ENCODE assay signal across 25 cellular contexts in genomic region chr15:68148039-68148438, GRCh38. TPM values are rescaled to one million over a fixed set of nuclear protein-coding genes. Genes with fewer than 3 reads are reported as not detected.
DNase-seq lines count a peak whose midpoint lies in the region; ATAC-seq and TF ChIP-seq lines count a peak whose summit lies in the region.
"Had no signal": no experiment of that assay in that cellular context is flagged by ENCODE, and none has a peak within 500 bp of the region (broad histone marks: within the 10 kb centered on the region; RNA-seq: fewer than 3 reads in every experiment).

No MANE protein-coding gene starts in this region.

- H4K20me1 ChIP-seq in GM23338 (replicated peaks; ENCODE audit: insufficient read depth): no peaks in the 10 kb centered on the region
- no peaks in the 10 kb centered on the region for H4K20me1 ChIP-seq in osteoblast (ENCODE audit: insufficient read depth, low read length)

- H3K27me3 Mint-ChIP-seq in CD4-positive, alpha-beta memory T cell: no peaks in the 10 kb centered on the region
- H3K27me3 Mint-ChIP-seq in GM23338 (ENCODE audit: insufficient read depth, low read depth, poor library complexity): peaks cover 6% of the 10 kb centered on the region
- H3K27me3 Mint-ChIP-seq: CD4-positive, CD25-positive, alpha-beta regulatory T cell had no signal

- H3K27me3 ChIP-seq in CD4-positive, alpha-beta memory T cell (ENCODE audit: insufficient read depth, low read length): no peaks in the 10 kb centered on the region
- no peaks in the 10 kb centered on the region for H3K27me3 ChIP-seq in GM23338 (ENCODE audit: insufficient read depth)
- H3K27me3 ChIP-seq in colonic mucosa: no peaks in the 10 kb centered on the region
- no peaks in the 10 kb centered on the region for H3K27me3 ChIP-seq in osteoblast (ENCODE audit: insufficient read depth, low read length)
- H3K27me3 ChIP-seq: SJSA1 had no signal

- H3K36me3 Mint-ChIP-seq in CD4-positive, alpha-beta memory T cell: peaks cover 34 to 57% of the 10 kb centered on the region in 2 donors
- H3K36me3 Mint-ChIP-seq in GM23338 (ENCODE audit: low read depth): peaks cover 9% of the 10 kb centered on the region; the same call in 1 of the 3 replicates

- no peak overlapping the region for H3K4me2 ChIP-seq in GM23338
- no peak overlapping the region for H3K4me2 ChIP-seq in osteoblast (ENCODE audit: insufficient read depth, low read length)

- H3F3A ChIP-seq in GM23338 (replicated peaks; ENCODE audit: low read depth): no peaks in the 10 kb centered on the region

- peak overlapping the region in 5 of 7 donors; percentile 13 to 87 (median 33) for H3K27ac Mint-ChIP-seq in CD4-positive, alpha-beta memory T cell
- no peak overlapping the region for H3K27ac Mint-ChIP-seq in GM23338

- H3K36me3 ChIP-seq in CD4-positive, alpha-beta memory T cell (ENCODE audit: insufficient read depth, low read length): peaks cover 28% of the 10 kb centered on the region
- no peaks in the 10 kb centered on the region; the same call in 1 of the 2 replicates for H3K36me3 ChIP-seq in GM23338 (ENCODE audit: insufficient read depth)
- peaks cover 5% of the 10 kb centered on the region for H3K36me3 ChIP-seq in colonic mucosa
- peaks cover 6% of the 10 kb centered on the region for H3K36me3 ChIP-seq in osteoblast (ENCODE audit: insufficient read depth, low read length)

- H3K9me3 Mint-ChIP-seq in CD4-positive, alpha-beta memory T cell: peaks cover 0 to 2% (median 0%) of the 10 kb centered on the region in 8 donors
- no peaks in the 10 kb centered on the region for H3K9me3 Mint-ChIP-seq in GM23338
- H3K9me3 Mint-ChIP-seq: CD4-positive, CD25-positive, alpha-beta regulatory T cell had no signal

- H3K4me3 Mint-ChIP-seq in CD4-positive, alpha-beta memory T cell: no peak overlapping the region
- H3K4me3 Mint-ChIP-seq in GM23338: no peak overlapping the region
- H3K4me3 Mint-ChIP-seq: CD4-positive, CD25-positive, alpha-beta regulatory T cell had no signal

- no peaks in the 10 kb centered on the region for H3K4me1 ChIP-seq in CD4-positive, alpha-beta memory T cell (ENCODE audit: insufficient read depth, low read length)
- no peaks in the 10 kb centered on the region for H3K4me1 ChIP-seq in GM23338 (ENCODE audit: insufficient read depth)
- H3K4me1 ChIP-seq in colonic mucosa: no peaks in the 10 kb centered on the region
- peaks cover 29% of the 10 kb centered on the region for H3K4me1 ChIP-seq in osteoblast (ENCODE audit: insufficient read depth, low read length)
- H3K4me1 ChIP-seq: parathyroid adenoma had no signal

- intact Hi-C loops in CD4-positive, alpha-beta memory T cell (cut with micrococcal nuclease): no loop called here
- intact Hi-C loops in colonic mucosa (cut with DNase I): no loop called here

- no peaks in the 10 kb centered on the region for H3K9me3 ChIP-seq in CD4-positive, alpha-beta memory T cell (ENCODE audit: control insufficient read depth in 1 of 2, low read length in 2 of 2)
- H3K9me3 ChIP-seq in colonic mucosa (no peaks in the 10 kb centered on the region), osteoblast (ENCODE audit: low read depth, low read length) (no peaks in the 10 kb centered on the region)
- H3K9me3 ChIP-seq: SJSA1, thoracic aorta had no signal

- POLR2A ChIA-PET in CD4-positive, alpha-beta memory T cell (lab: Charles Lee; ENCODE audit: partially characterized antibody): no interaction called here

- H3K79me2 ChIP-seq in GM23338 (replicated peaks; ENCODE audit: insufficient read depth) (no peaks in the 10 kb centered on the region; the same call in 1 of the 2 replicates), osteoblast (ENCODE audit: insufficient read depth, low read length) (peaks cover 17% of the 10 kb centered on the region)
- H3K79me2 ChIP-seq: parathyroid adenoma had no signal

- no peak for DNase-seq in CD4-positive, alpha-beta memory T cell
- no peak for DNase-seq in GM23338 (ENCODE audit: low spot score)
- peak; percentile 35 for DNase-seq in colonic mucosa
- no peak for DNase-seq in osteoblast (ENCODE audit: insufficient read length, low spot score, missing footprints)
- no peak for DNase-seq in OCI-M2 (lab: John Stamatoyannopoulos, UW; ENCODE audit: unreplicated experiment)
- DNase-seq: activated CD4-positive, alpha-beta T cell treated with anti-CD3 and anti-CD28 coated beads for 1 hour; activated naive CD4-positive, alpha-beta T cell; activated T-cell treated with anti-CD3 and anti-CD28 coated beads, Interleukin-2, amount 50 U/mL, for 48 hours; aorta; CD4-positive, CD25-positive, alpha-beta regulatory T cell; dermis blood vessel endothelial cell; H7; kidney; NCI-H1048; NCI-H1694 treated with DMSO at 0.1 percent for 48 hours; right cardiac atrium; stimulated activated CD4-positive, alpha-beta T cell treated with anti-CD3 and anti-CD28 coated beads, Interleukin-12 subunit alpha, Interleukin-12 subunit beta, amount 100 ng/mL, for 4 hours; stimulated activated CD4-positive, alpha-beta T cell treated with anti-CD3 and anti-CD28 coated beads, Interleukin-4, amount 100 ng/mL, for 24 hours; stimulated activated naive CD4-positive, alpha-beta T cell; T-helper 1 cell had no signal

- H2AFZ ChIP-seq in GM23338: no peak overlapping the region
- H2AFZ ChIP-seq in osteoblast (ENCODE audit: low read length): no peak overlapping the region
- H2AFZ ChIP-seq: parathyroid adenoma had no signal

- H3K27ac ChIP-seq in CD4-positive, alpha-beta memory T cell (ENCODE audit: low read depth, low read length): no peak overlapping the region
- H3K27ac ChIP-seq in GM23338 (ENCODE audit: low read depth) (peak overlapping the region; percentile 2; the same call in 1 of the 2 replicates), colonic mucosa (no peak overlapping the region), osteoblast (ENCODE audit: low read depth, low read length) (peak overlapping the region; percentile 16)
- H3K27ac ChIP-seq: parathyroid adenoma, SJSA1, thoracic aorta had no signal

- no peak overlapping the region for H3K9ac ChIP-seq in colonic mucosa (ENCODE audit: low read depth in 2 of 2, low read length in 2 of 2)
- H3K9ac ChIP-seq: parathyroid adenoma had no signal

- no peak for TF ChIP-seq CTCF in GM23338 (conservative IDR thresholded peaks at IDR 0.05; ENCODE audit: low read depth in 2 of 2)
- TF ChIP-seq CTCF in colonic mucosa (IDR thresholded peaks at IDR 0.05): no peak
- no peak for TF ChIP-seq CTCF in osteoblast (IDR thresholded peaks at IDR 0.05; ENCODE audit: extremely low read depth, low read depth, low read length)

- ATAC-seq in GM23338: no peak
- no peak for ATAC-seq in GM21786 (IDR thresholded peaks at IDR 0.05; ENCODE audit: unreplicated experiment)
- no peak for ATAC-seq in HG03159 (IDR thresholded peaks at IDR 0.05; ENCODE audit: unreplicated experiment)
- ATAC-seq: right cardiac atrium had no signal

- H3K9me2 ChIP-seq in GM23338 (ENCODE audit: insufficient read depth): no peaks in the 10 kb centered on the region

- CTCF ChIA-PET in CD4-positive, alpha-beta memory T cell (lab: Charles Lee; ENCODE audit: partially characterized antibody): no interaction called here

- no peak overlapping the region for H3K4me3 ChIP-seq in CD4-positive, alpha-beta memory T cell (ENCODE audit: low read length in 2 of 2)
- H3K4me3 ChIP-seq in GM23338 (no peak overlapping the region), colonic mucosa (no peak overlapping the region), osteoblast (ENCODE audit: insufficient read depth, low read length) (no peak overlapping the region)
- H3K4me3 ChIP-seq: SJSA1, thoracic aorta had no signal

- peaks cover 4 to 27% (median 15%) of the 10 kb centered on the region in 4 donors for H3K4me1 Mint-ChIP-seq in CD4-positive, alpha-beta memory T cell
- peaks cover 5% of the 10 kb centered on the region for H3K4me1 Mint-ChIP-seq in GM23338

TF ChIP-seq in GM23338, 12 proteins besides CTCF, POLR2A, EP300 and RAD21 (continues in another document):
- no peak for TF ChIP-seq STAT1 (IDR thresholded peaks at IDR 0.05; ENCODE audit: unreplicated experiment)
- TF ChIP-seq JUNB (IDR thresholded peaks at IDR 0.05; ENCODE audit: unreplicated experiment): no peak
- TF ChIP-seq CREB1 (CRISPR knock-in tag; IDR thresholded peaks at IDR 0.05; ENCODE audit: low read depth): no peak
- no peak for TF ChIP-seq REST (IDR thresholded peaks at IDR 0.05; ENCODE audit: unreplicated experiment)
- no peak for TF ChIP-seq EZH2 (IDR thresholded peaks at IDR 0.05; ENCODE audit: low read depth, unreplicated experiment)
- no peak for TF ChIP-seq ZNF114 (CRISPR knock-in tag; IDR thresholded peaks at IDR 0.05)
- TF ChIP-seq NANOG (IDR thresholded peaks at IDR 0.05; ENCODE audit: borderline replicate concordance): no peak
- TF ChIP-seq EZH2phosphoT487 (IDR thresholded peaks at IDR 0.05; ENCODE audit: unreplicated experiment): no peak
- TF ChIP-seq POLR2AphosphoS5 (IDR thresholded peaks at IDR 0.05; ENCODE audit: low read depth): no peak
- TF ChIP-seq ZNF331 (CRISPR knock-in tag; IDR thresholded peaks at IDR 0.05; ENCODE audit: low read depth): no peak

RNA-seq across cellular contexts. Expression of gene CALML4, which starts 57.1 kb away (rescaled TPM):
- 1 to 10 TPM; 3.8 to 5.1 TPM for total RNA-seq in CD4-positive, alpha-beta memory T cell
- under 1 TPM; 0.79 to 0.84 TPM for polyA plus RNA-seq in CD4-positive, alpha-beta memory T cell
- total RNA-seq in GM23338 (2014; rRNA removed; shearing (Covaris generic)): 13.4 and 15.8 TPM in 2 replicates
- 15.0 and 16.2 TPM in 2 replicates for polyA plus RNA-seq in GM23338 (2016; fragmentation: Nextera tagmentation; extraction: Ambion mirVana)
- total RNA-seq in colonic mucosa (100 to 1,000 TPM; 111 to 126 TPM), osteoblast (1.2 and 2.2 TPM in 2 replicates)

Comparison
In these comparisons a context has a peak if more than half of its experiments do, and no peak if none do; other contexts are left out.
1. H3K27ac ChIP-seq: peak in GM23338 (single experiment) and osteoblast (single experiment); none in CD4-positive, alpha-beta memory T cell (single experiment) and colonic mucosa (single experiment).